In genomic region chr4:158169931-158170690, GRCh38 we compare ENCODE assay signal across 10 cellular contexts. TPM values are rescaled to one million over a fixed set of nuclear protein-coding genes. Genes with fewer than 3 reads are reported as not detected.
DNase-seq lines count a peak whose midpoint lies in the region; ATAC-seq, FAIRE-seq and TF ChIP-seq lines count a peak whose summit lies in the region.
"Had no signal": no experiment of that assay in that cellular context is flagged by ENCODE, and none has a peak within 500 bp of the region (broad histone marks: within the 10 kb centered on the region; RNA-seq: fewer than 3 reads in every experiment).

No MANE protein-coding gene starts in this region.

- WGBS in prostate gland, result 19% methylated on average over 18 of the region's 18 CpGs

- peak overlapping the region; percentile 66 to 71 for H3K27ac ChIP-seq in prostate gland

- no peak for TF ChIP-seq POLR2A in prostate gland (IDR thresholded peaks at IDR 0.05)

- FAIRE-seq in D721Med (lab: Jason Lieb, UNC), result peak; percentile 16
- FAIRE-seq: GM18507 had no signal

- peak overlapping the region; percentile 30 to 39 for H3K4me3 ChIP-seq in prostate gland

- no peaks in the 10 kb centered on the region for H3K36me3 ChIP-seq in prostate gland

- H3K27me3 ChIP-seq in prostate gland (replicated peaks; ENCODE audit: insufficient read depth), result no peaks in the 10 kb centered on the region

- H3K9me3 ChIP-seq in prostate gland, result no peaks in the 10 kb centered on the region

- no peak for ATAC-seq in GM21515 (IDR thresholded peaks at IDR 0.05; ENCODE audit: unreplicated experiment)

- H3K4me1 ChIP-seq in prostate gland (replicated peaks), result peaks cover 3% of the 10 kb centered on the region

- no peak for TF ChIP-seq CTCF in D721Med (IDR thresholded peaks at IDR 0.05; ENCODE audit: insufficient read depth, missing control alignments)
- TF ChIP-seq CTCF in prostate gland (IDR thresholded peaks at IDR 0.05), result no peak

- DNase-seq in D721Med (ENCODE audit: insufficient read length, low spot score), result no peak
- peak; percentile 89 for DNase-seq in NOMO-1 treated with DMSO at 0.1 percent for 48 hours (lab: John Stamatoyannopoulos, UW; ENCODE audit: unreplicated experiment)
- DNase-seq in fibroblast of gingiva (ENCODE audit: low read depth), result peak; percentile 13
- DNase-seq in prostate gland (ENCODE audit: low spot score), result no peak
- no peak for DNase-seq in RKO (ENCODE audit: low spot score)
- no peak for DNase-seq in NCI-H524 treated with DMSO at 0.1 percent for 48 hours (lab: John Stamatoyannopoulos, UW)
- no peak for DNase-seq in UCSD-AML1 (lab: John Stamatoyannopoulos, UW; ENCODE audit: unreplicated experiment)
- DNase-seq: NCI-H2029 treated with DMSO at 0.1 percent for 48 hours had no signal

- intact Hi-C loops in prostate gland (cut with DNase I), result loop anchor here (10.0 kb wide), 1 partner anchor 595 kb away; the partner anchor contains the start of gene FNIP2

RNA-seq across cellular contexts. Expression of gene GASK1B, which starts 2.7 kb away (rescaled TPM):
- 10 to 100 TPM; 20.2 to 27.3 TPM for total RNA-seq in prostate gland

RNA-seq across cellular contexts. Expression of gene TMEM144, which starts 40.2 kb away (rescaled TPM):
- 1 to 10 TPM; 7.5 to 8.1 TPM for total RNA-seq in prostate gland

Comparison
In these comparisons a context has a peak if more than half of its experiments do, and no peak if none do; other contexts are left out.
1. DNase-seq: peak in NOMO-1 treated with DMSO at 0.1 percent for 48 hours (single experiment) and fibroblast of gingiva (single experiment); none in D721Med (single experiment), prostate gland (single experiment), RKO (single experiment), NCI-H524 treated with DMSO at 0.1 percent for 48 hours (single experiment) and UCSD-AML1 (single experiment).